ENCODE assay signal across 8 cellular contexts in the genomic region with DNA sequence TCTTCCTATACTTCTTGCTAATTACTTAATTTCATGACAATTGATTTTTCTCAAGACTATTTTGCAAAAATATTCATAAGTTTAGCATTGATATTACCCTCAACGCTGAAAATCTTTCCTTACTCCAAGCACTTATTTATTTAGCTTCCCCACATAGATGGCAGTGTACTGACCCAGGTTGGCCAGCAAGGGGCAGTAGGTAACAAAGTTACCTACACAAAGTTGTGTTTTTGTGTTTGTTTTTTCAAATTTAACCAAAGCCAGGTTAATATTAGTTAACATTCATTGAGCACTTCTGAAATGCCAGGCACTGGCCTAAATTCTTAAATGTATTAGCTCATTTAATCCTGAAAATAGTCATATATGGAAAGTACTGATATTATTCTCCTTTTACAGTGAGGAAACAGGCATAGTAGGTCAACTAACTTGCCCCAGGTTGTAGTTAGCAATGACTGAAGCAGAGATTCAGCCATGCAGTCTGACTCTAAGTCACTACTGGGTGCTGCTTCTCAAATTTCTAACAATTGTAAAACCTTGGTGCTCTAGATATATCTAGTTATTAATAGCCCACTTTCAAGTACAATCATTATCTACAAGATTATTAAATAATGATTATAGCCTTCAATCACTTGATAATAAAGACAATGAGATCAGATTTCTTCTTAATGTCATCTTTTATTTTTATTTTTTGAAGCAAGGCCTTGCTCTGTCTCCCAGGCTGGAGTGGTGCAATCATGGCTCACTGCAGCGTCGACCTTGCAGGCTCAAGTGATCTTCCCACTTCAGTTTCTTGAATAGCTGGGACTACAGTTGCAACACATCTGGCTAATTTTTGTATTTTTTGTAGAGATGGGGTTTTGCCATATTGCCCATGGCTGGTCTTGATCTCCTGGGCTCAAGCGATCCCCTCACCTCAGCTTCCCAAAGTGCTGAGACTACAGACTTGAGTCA. TPM values are rescaled to one million over a fixed set of nuclear protein-coding genes. Genes with fewer than 3 reads are reported as not detected.
A peak's percentile ranks its signal among the peaks of the same experiment; 100 is the strongest.
DNase-seq lines count a peak whose midpoint lies in the region; ATAC-seq lines count a peak whose summit lies in the region.

No MANE protein-coding gene starts in this region.

- H3K36me3 ChIP-seq in naive thymus-derived CD4-positive, alpha-beta T cell (ENCODE audit: control insufficient read depth in 2 of 3, insufficient read depth in 3 of 3, low read length in 3 of 3) = no peaks in the 10 kb centered on the region

- H3K4me3 ChIP-seq in naive thymus-derived CD4-positive, alpha-beta T cell (ENCODE audit: low read length) = no peak overlapping the region

- peak; percentile 66 for ATAC-seq in Right ventricle myocardium superior (ENCODE audit: poor library complexity)
- peak; percentile 76 for ATAC-seq in effector memory CD8-positive, alpha-beta T cell (replicated peaks)
- peak; percentile 78 for ATAC-seq in naive thymus-derived CD4-positive, alpha-beta T cell
- no peak for ATAC-seq in GM19023 (IDR thresholded peaks at IDR 0.05; ENCODE audit: unreplicated experiment)
- no peak for ATAC-seq in GM21390 (IDR thresholded peaks at IDR 0.05; ENCODE audit: unreplicated experiment)

- intact Hi-C loops in Right ventricle myocardium superior (cut with DNase I) (no loop called here), cardiac septum (cut with DNase I) (loop anchor here (5.0 kb wide), 1 partner anchor 52 kb away; no protein-coding TSS in a partner anchor)
- intact Hi-C loops in naive thymus-derived CD4-positive, alpha-beta T cell (cut with micrococcal nuclease) = loop anchor here (1.0 kb wide), 2 partner anchors 54 to 230 kb away; no protein-coding TSS in a partner anchor

- H3K27me3 Mint-ChIP-seq in effector memory CD8-positive, alpha-beta T cell = no peaks in the 10 kb centered on the region
- H3K27me3 Mint-ChIP-seq in naive thymus-derived CD4-positive, alpha-beta T cell = no peaks in the 10 kb centered on the region

- peaks cover 3% of the 10 kb centered on the region for H3K36me3 Mint-ChIP-seq in effector memory CD8-positive, alpha-beta T cell (ENCODE audit: insufficient read depth)
- H3K36me3 Mint-ChIP-seq in naive thymus-derived CD4-positive, alpha-beta T cell = peaks cover 0 to 3% (median 0%) of the 10 kb centered on the region in 5 donors

- POLR2A ChIA-PET in naive thymus-derived CD4-positive, alpha-beta T cell (lab: Charles Lee) = no interaction called here

- no peak for DNase-seq in Right ventricle myocardium superior
- DNase-seq in cardiac septum (ENCODE audit: low spot score) = no peak
- peak; percentile 69 for DNase-seq in HT-29 (ENCODE audit: low spot score)
- peak; percentile 20 for DNase-seq in SKM-1 treated with dmso at 0.1 percent for 144 hours (lab: John Stamatoyannopoulos, UW; ENCODE audit: unreplicated experiment)
- peak in 2 of 3 experiments; percentile 10 to 12 for DNase-seq in effector memory CD8-positive, alpha-beta T cell
- peak in 4 of 9 donors; percentile 14 to 29 (median 25) for DNase-seq in naive thymus-derived CD4-positive, alpha-beta T cell

- peaks cover 0 to 6% of the 10 kb centered on the region in 2 donors for H3K4me1 Mint-ChIP-seq in effector memory CD8-positive, alpha-beta T cell (ENCODE audit: low read depth in 2 of 2)
- peaks cover 0 to 7% (median 6%) of the 10 kb centered on the region in 7 donors for H3K4me1 Mint-ChIP-seq in naive thymus-derived CD4-positive, alpha-beta T cell

- no peaks in the 10 kb centered on the region for H3K4me1 ChIP-seq in naive thymus-derived CD4-positive, alpha-beta T cell (ENCODE audit: control insufficient read depth in 2 of 2, insufficient read depth in 2 of 2, low read length in 2 of 2)

- H3K4me3 Mint-ChIP-seq in effector memory CD8-positive, alpha-beta T cell = no peak overlapping the region
- H3K4me3 Mint-ChIP-seq in naive thymus-derived CD4-positive, alpha-beta T cell = no peak overlapping the region

- H3K9me3 Mint-ChIP-seq in effector memory CD8-positive, alpha-beta T cell = no peaks in the 10 kb centered on the region
- peaks cover 0 to 5% (median 0%) of the 10 kb centered on the region in 11 donors for H3K9me3 Mint-ChIP-seq in naive thymus-derived CD4-positive, alpha-beta T cell

- no peak overlapping the region for H3K27ac Mint-ChIP-seq in effector memory CD8-positive, alpha-beta T cell
- H3K27ac Mint-ChIP-seq in naive thymus-derived CD4-positive, alpha-beta T cell = no peak overlapping the region

- CTCF ChIA-PET in naive thymus-derived CD4-positive, alpha-beta T cell (lab: Charles Lee) = interaction anchor here (0.7 to 1.3 kb wide), 7 partner anchors 18 to 262 kb away, joined by 3 to 5 read pairs (median 3); a partner anchor contains a TSS

- H3K9me3 ChIP-seq in naive thymus-derived CD4-positive, alpha-beta T cell (ENCODE audit: control insufficient read depth in 2 of 3, low read length in 3 of 3) = no peaks in the 10 kb centered on the region

- H3K27me3 ChIP-seq in naive thymus-derived CD4-positive, alpha-beta T cell (ENCODE audit: control insufficient read depth in 2 of 2, insufficient read depth in 2 of 2, low read length in 2 of 2) = no peaks in the 10 kb centered on the region

- no peak overlapping the region for H3K27ac ChIP-seq in naive thymus-derived CD4-positive, alpha-beta T cell (ENCODE audit: low read depth, low read length)

RNA-seq across cellular contexts. Expression of a gene that starts 5.8 kb away (rescaled TPM):
- total RNA-seq in Right ventricle myocardium superior = 17.4 TPM
- 20.8 TPM for total RNA-seq in cardiac septum
- 123 TPM in 2 replicates for total RNA-seq in HT-29 (2014; rRNA removed; shearing (Covaris generic))
- total RNA-seq in naive thymus-derived CD4-positive, alpha-beta T cell = 10 to 100 TPM in 4 of 5 experiments, 1 to 10 TPM in 1; 9.5 to 39.2 (median 10.8) TPM
- polyA plus RNA-seq in naive thymus-derived CD4-positive, alpha-beta T cell = 10 to 100 TPM; 18.9 to 30.0 TPM

RNA-seq across cellular contexts. Expression of a gene that starts 31.8 kb away (rescaled TPM):
- total RNA-seq in Right ventricle myocardium superior (7.6 TPM), cardiac septum (13.2 TPM)
- 5.5 and 6.2 TPM in 2 replicates for total RNA-seq in HT-29 (2014; rRNA removed; shearing (Covaris generic))
- total RNA-seq in naive thymus-derived CD4-positive, alpha-beta T cell = 10 to 100 TPM; 17.3 to 24.6 (median 19.2) TPM
- polyA plus RNA-seq in naive thymus-derived CD4-positive, alpha-beta T cell = 1 to 10 TPM; 6.1 to 6.5 TPM

Comparison
In these comparisons a context has a peak if more than half of its experiments do, and no peak if none do; other contexts are left out.
1. ATAC-seq: peak in Right ventricle myocardium superior (single experiment), effector memory CD8-positive, alpha-beta T cell (single experiment) and naive thymus-derived CD4-positive, alpha-beta T cell (single experiment); none in GM19023 (single experiment) and GM21390 (single experiment).
2. DNase-seq: peak in HT-29 (single experiment), SKM-1 treated with dmso at 0.1 percent for 144 hours (single experiment) and effector memory CD8-positive, alpha-beta T cell (2 of 3); none in Right ventricle myocardium superior (single experiment) and cardiac septum (single experiment).